In the genomic region with DNA sequence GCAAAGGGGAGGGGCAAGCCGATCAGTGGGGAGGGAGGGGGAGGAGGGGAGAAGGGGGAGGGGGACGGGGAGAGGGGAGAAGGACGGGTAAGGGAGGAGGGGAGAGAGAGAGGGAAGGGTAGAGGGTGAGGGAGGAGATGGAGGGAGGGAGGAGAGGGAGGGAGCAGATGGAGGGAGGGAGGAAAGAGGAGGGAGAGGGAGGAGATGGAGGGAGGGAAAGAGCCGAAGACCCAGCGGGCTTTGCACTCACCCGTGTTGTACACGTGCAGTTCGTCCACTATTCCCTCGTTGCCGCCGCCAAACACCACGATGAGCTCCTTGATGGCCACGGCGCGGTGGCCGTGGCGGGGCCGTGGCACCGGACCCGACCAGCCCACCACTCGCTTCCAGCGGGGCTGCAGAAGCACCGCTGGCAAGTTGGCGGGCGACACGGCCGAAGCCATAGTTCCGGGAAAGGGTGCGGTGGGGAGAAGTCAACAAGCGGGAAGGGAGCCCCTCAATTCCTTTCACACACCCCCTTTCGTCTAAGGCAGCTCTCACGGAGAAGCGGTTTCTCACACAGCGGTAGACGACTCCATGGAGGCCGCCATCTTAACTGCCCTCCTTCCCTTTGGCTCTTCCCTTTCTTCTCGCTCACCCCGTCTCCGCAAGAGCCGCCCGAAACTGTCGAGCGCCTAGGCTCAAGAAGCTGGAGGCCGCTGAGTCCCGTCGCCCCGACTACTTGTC, we compare ENCODE assay signal across 8 cellular contexts. TPM values are rescaled to one million over a fixed set of nuclear protein-coding genes. Genes with fewer than 3 reads are reported as not detected.
DNase-seq lines count a peak whose midpoint lies in the region; FAIRE-seq and TF ChIP-seq lines count a peak whose summit lies in the region.

No MANE protein-coding gene starts in this region.

- H3K9ac ChIP-seq in HUES6 (ENCODE audit: low read length): peak overlapping the region; percentile 98

- no peak for DNase-seq in AG04450 (ENCODE audit: low read depth, low spot score)
- peak; percentile 64 for DNase-seq in GM13976 (ENCODE audit: low spot score)
- peak; percentile 45 for DNase-seq in SK-MEL-5 (ENCODE audit: low read depth, low spot score)
- DNase-seq in dermis blood vessel endothelial cell: peak; percentile 25
- DNase-seq in lower leg skin (ENCODE audit: low spot score in 2 of 2): no peak
- peak; percentile 51 for DNase-seq in superior temporal gyrus (ENCODE audit: extremely low spot score)
- no peak for DNase-seq in D721Med (ENCODE audit: insufficient read length, low spot score)

- peaks cover 51% of the 10 kb centered on the region for H3K4me1 ChIP-seq in HUES6 (ENCODE audit: control insufficient read depth, insufficient read depth, low read length)

- H3K27me3 ChIP-seq in AG04450 (ENCODE audit: control insufficient read depth, insufficient read depth, low read length) (no peaks in the 10 kb centered on the region), HUES6 (ENCODE audit: control insufficient read depth, insufficient read depth, low read length) (no peaks in the 10 kb centered on the region)

- H3K4me3 ChIP-seq in AG04450 (ENCODE audit: low read depth, low read length): peak overlapping the region; percentile 83
- H3K4me3 ChIP-seq in HUES6 (ENCODE audit: low read depth, low read length): peak overlapping the region; percentile 81
- H3K4me3 ChIP-seq in lower leg skin (ENCODE audit: low read depth, poor library complexity, severe bottlenecking): peak overlapping the region; percentile 59

- H3K36me3 ChIP-seq in HUES6 (ENCODE audit: control insufficient read depth, insufficient read depth, low read length): peaks cover 15% of the 10 kb centered on the region

- TF ChIP-seq CTCF in AG04450 (IDR thresholded peaks at IDR 0.05; ENCODE audit: low read depth, low read length): no peak
- TF ChIP-seq CTCF in GM13976 (IDR thresholded peaks at IDR 0.05; ENCODE audit: borderline replicate concordance, control extremely low read depth, extremely low read depth, insufficient read depth, missing control alignments): no peak
- TF ChIP-seq CTCF in lower leg skin (IDR thresholded peaks at IDR 0.05): no peak
- no peak for TF ChIP-seq CTCF in D721Med (IDR thresholded peaks at IDR 0.05; ENCODE audit: insufficient read depth, missing control alignments)

- 0 to 24% methylated on average over 13 to 40 of the region's 47 CpGs for WGBS in lower leg skin, 2 donors

- H3K27ac ChIP-seq in AG04450 (ENCODE audit: low read depth, low read length) (peak overlapping the region; percentile 98), HUES6 (ENCODE audit: low read depth, low read length) (peak overlapping the region; percentile 99)

- CTCF ChIA-PET in AG04450 (lab: Charles Lee): interaction anchor here (0.8 to 1.6 kb wide), 2 partner anchors 24 to 43 kb away, joined by 3 to 7 read pairs; no protein-coding TSS in a partner anchor

- no peak for TF ChIP-seq POLR2A in lower leg skin (IDR thresholded peaks at IDR 0.05)

- no peak for FAIRE-seq in D721Med (lab: Jason Lieb, UNC)

- in situ Hi-C loops in GM13976 (cut with MboI; ENCODE audit: low sequenced_read_pairs, unreplicated experiment): no loop called here
- in situ Hi-C loops in SK-MEL-5 (cut with HindIII; ENCODE audit: low pct_unique_long_range_greater_than_20kb, low sequenced_read_pairs): no loop called here

- POLR2A ChIA-PET in AG04450 (lab: Yijun Ruan, JAX): interaction anchor here (0.6 to 0.8 kb wide), 2 partner anchors 10 to 176 kb away, joined by 4 to 7 read pairs; partner anchors contain the start of genes IDH3G and SSR4

- intact Hi-C loops in lower leg skin (cut with DNase I; ENCODE audit: low total_unique reads): no loop called here

- H3K9me3 ChIP-seq in AG04450 (ENCODE audit: control insufficient read depth, insufficient read depth, low read length) (no peaks in the 10 kb centered on the region; the same call in 1 of the 2 replicates), HUES6 (ENCODE audit: control insufficient read depth, insufficient read depth, low read depth, low read length) (no peaks in the 10 kb centered on the region)

RNA-seq across cellular contexts. Expression of gene HCFC1, which starts 1.1 kb away (rescaled TPM):
- polyA plus RNA-seq in AG04450 (2011; rRNA removed): 2.7 and 5.8 TPM in 2 replicates
- polyA minus RNA-seq in AG04450 (2011; rRNA and poly(A)+ RNA removed): 17.9 and 26.6 TPM in 2 replicates
- 22.6 and 23.3 TPM in 2 replicates for total RNA-seq in SK-MEL-5 (2014; rRNA removed; shearing (Covaris generic))
- 87.4 and 108 TPM in 2 replicates for polyA plus RNA-seq in SK-MEL-5 (2015; cell fraction: cytosol; rRNA removed)
- 43.7 and 48.3 TPM in 2 replicates for polyA plus RNA-seq in SK-MEL-5 (2015; cell fraction: nucleus; rRNA removed)
- total RNA-seq in dermis blood vessel endothelial cell (15.3 and 48.9 TPM in 2 replicates), lower leg skin (10 to 100 TPM; 32.6 to 51.6 (median 40.9) TPM)

RNA-seq across cellular contexts. Expression of gene TMEM187, which starts 2.0 kb away (rescaled TPM):
- polyA plus RNA-seq in AG04450 (2011; rRNA removed): 3.2 and 3.9 TPM in 2 replicates
- 2.2 and 2.6 TPM in 2 replicates for polyA minus RNA-seq in AG04450 (2011; rRNA and poly(A)+ RNA removed)
- 5.8 and 7.6 TPM in 2 replicates for total RNA-seq in SK-MEL-5 (2014; rRNA removed; shearing (Covaris generic))
- polyA plus RNA-seq in SK-MEL-5 (2015; cell fraction: cytosol; rRNA removed): 10.8 and 11.7 TPM in 2 replicates
- polyA plus RNA-seq in SK-MEL-5 (2015; cell fraction: nucleus; rRNA removed): 3.4 and 21.6 TPM in 2 replicates
- total RNA-seq in dermis blood vessel endothelial cell: 6.0 and 6.5 TPM in 2 replicates
- 10 to 100 TPM; 10.1 to 21.6 (median 14.4) TPM for total RNA-seq in lower leg skin

RNA-seq across cellular contexts. Expression of gene RENBP, which starts 26.1 kb away (rescaled TPM):
- 0.14 and 0.16 TPM in 2 replicates for polyA plus RNA-seq in AG04450 (2011; rRNA removed)
- 0.18 TPM in 1 of 2 replicates, not detected in the other for polyA minus RNA-seq in AG04450 (2011; rRNA and poly(A)+ RNA removed)
- total RNA-seq in SK-MEL-5 (2014; rRNA removed; shearing (Covaris generic)): 12.3 and 13.4 TPM in 2 replicates
- 7.6 and 9.4 TPM in 2 replicates for polyA plus RNA-seq in SK-MEL-5 (2015; cell fraction: cytosol; rRNA removed)
- polyA plus RNA-seq in SK-MEL-5 (2015; cell fraction: nucleus; rRNA removed): 19.6 and 22.4 TPM in 2 replicates
- total RNA-seq in dermis blood vessel endothelial cell: 12.1 and 27.4 TPM in 2 replicates
- total RNA-seq in lower leg skin: 10 to 100 TPM in 1 of 4 donors, 1 to 10 TPM in 2, under 1 TPM in 1; 0.76 to 11.8 (median 4.2) TPM

RNA-seq across cellular contexts. Expression of gene NAA10, which starts 35.7 kb away (rescaled TPM):
- 42.9 and 63.4 TPM in 2 replicates for polyA plus RNA-seq in AG04450 (2011; rRNA removed)
- 43.7 and 49.1 TPM in 2 replicates for polyA minus RNA-seq in AG04450 (2011; rRNA and poly(A)+ RNA removed)
- 85.7 and 96.4 TPM in 2 replicates for total RNA-seq in SK-MEL-5 (2014; rRNA removed; shearing (Covaris generic))
- polyA plus RNA-seq in SK-MEL-5 (2015; cell fraction: cytosol; rRNA removed): 205 and 223 TPM in 2 replicates
- polyA plus RNA-seq in SK-MEL-5 (2015; cell fraction: nucleus; rRNA removed): 401 and 402 TPM in 2 replicates
- 70.6 and 88.2 TPM in 2 replicates for total RNA-seq in dermis blood vessel endothelial cell
- total RNA-seq in lower leg skin: 10 to 100 TPM; 32.6 to 70.9 (median 51.1) TPM

RNA-seq across cellular contexts. Expression of gene ARHGAP4, which starts 44.5 kb away (rescaled TPM):
- 0.12 and 0.16 TPM in 2 replicates for polyA plus RNA-seq in AG04450 (2011; rRNA removed)
- 0.69 TPM in 1 of 2 replicates, not detected in the other for polyA minus RNA-seq in AG04450 (2011; rRNA and poly(A)+ RNA removed)
- 15.0 and 17.5 TPM in 2 replicates for total RNA-seq in SK-MEL-5 (2014; rRNA removed; shearing (Covaris generic))
- 13.6 and 15.7 TPM in 2 replicates for polyA plus RNA-seq in SK-MEL-5 (2015; cell fraction: cytosol; rRNA removed)
- 108 and 136 TPM in 2 replicates for polyA plus RNA-seq in SK-MEL-5 (2015; cell fraction: nucleus; rRNA removed)
- total RNA-seq in dermis blood vessel endothelial cell (16.0 and 27.2 TPM in 2 replicates), lower leg skin (10 to 100 TPM in 2 of 4 donors, 1 to 10 TPM in 2; 2.7 to 14.8 (median 10.5) TPM)

Comparison
In these comparisons a context has a peak if more than half of its experiments do, and no peak if none do; other contexts are left out.
1. DNase-seq: peak in GM13976 (single experiment), SK-MEL-5 (single experiment), dermis blood vessel endothelial cell (single experiment) and superior temporal gyrus (single experiment); none in AG04450 (single experiment), lower leg skin (0 of 2) and D721Med (single experiment).
2. Peak in every context shown above with its lines, with median percentiles within 50 percentile points of each other: H3K4me3 ChIP-seq.